1 cellular context compared by ENCODE assay signal in the genomic region with DNA sequence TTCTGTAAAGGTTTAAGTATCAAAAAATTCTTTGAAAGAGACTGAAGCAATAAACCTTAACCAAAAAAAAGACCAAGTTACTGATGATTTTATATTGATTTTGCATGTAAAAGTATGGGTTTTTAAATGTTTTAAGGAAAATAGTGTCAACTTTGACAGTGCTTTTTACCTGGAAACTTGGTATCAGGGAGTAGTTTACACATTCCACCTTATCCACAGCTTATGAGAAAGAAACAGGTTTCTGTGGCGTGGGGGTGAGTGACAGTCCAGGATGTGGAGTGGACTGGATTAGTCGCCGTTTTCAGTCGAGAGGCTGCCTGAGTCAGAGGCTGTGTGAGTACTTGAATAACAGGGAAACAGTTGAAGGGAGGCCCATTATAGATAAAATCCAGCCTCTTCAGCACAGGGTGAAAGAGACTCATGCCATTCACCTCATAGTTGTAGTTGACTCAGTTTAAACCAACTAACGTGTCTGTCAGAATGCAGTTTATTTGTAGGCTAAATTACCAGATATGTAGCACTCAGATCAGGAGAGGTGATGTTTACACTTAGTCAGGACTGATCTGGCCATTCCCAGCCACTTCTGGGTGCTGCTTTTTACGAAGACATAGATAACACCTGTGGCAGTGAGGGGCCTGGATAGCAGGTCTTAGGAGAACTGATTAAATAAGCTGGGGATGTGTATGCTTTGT.
TF ChIP-seq lines count a peak whose summit lies in the region.

No MANE protein-coding gene starts in this region.

TF ChIP-seq in GM23338, 12 proteins besides CTCF, POLR2A, EP300 and RAD21:
- TF ChIP-seq, protein P1, sequence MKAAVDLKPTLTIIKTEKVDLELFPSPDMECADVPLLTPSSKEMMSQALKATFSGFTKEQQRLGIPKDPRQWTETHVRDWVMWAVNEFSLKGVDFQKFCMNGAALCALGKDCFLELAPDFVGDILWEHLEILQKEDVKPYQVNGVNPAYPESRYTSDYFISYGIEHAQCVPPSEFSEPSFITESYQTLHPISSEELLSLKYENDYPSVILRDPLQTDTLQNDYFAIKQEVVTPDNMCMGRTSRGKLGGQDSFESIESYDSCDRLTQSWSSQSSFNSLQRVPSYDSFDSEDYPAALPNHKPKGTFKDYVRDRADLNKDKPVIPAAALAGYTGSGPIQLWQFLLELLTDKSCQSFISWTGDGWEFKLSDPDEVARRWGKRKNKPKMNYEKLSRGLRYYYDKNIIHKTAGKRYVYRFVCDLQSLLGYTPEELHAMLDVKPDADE (IDR thresholded peaks at IDR 0.05): no peak
- TF ChIP-seq NANOG (IDR thresholded peaks at IDR 0.05; ENCODE audit: borderline replicate concordance) (no peak), EZH2phosphoT487 (IDR thresholded peaks at IDR 0.05; ENCODE audit: unreplicated experiment) (no peak), POLR2AphosphoS5 (IDR thresholded peaks at IDR 0.05; ENCODE audit: low read depth) (no peak), ZNF331 (CRISPR knock-in tag; IDR thresholded peaks at IDR 0.05; ENCODE audit: low read depth) (no peak), CREB1 (CRISPR knock-in tag; IDR thresholded peaks at IDR 0.05; ENCODE audit: low read depth) (no peak), JUNB (IDR thresholded peaks at IDR 0.05; ENCODE audit: unreplicated experiment) (no peak), ZNF114 (CRISPR knock-in tag; IDR thresholded peaks at IDR 0.05) (no peak), STAT1 (IDR thresholded peaks at IDR 0.05; ENCODE audit: unreplicated experiment) (no peak), EZH2 (IDR thresholded peaks at IDR 0.05; ENCODE audit: low read depth, unreplicated experiment) (no peak)
- TF ChIP-seq, protein P2, sequence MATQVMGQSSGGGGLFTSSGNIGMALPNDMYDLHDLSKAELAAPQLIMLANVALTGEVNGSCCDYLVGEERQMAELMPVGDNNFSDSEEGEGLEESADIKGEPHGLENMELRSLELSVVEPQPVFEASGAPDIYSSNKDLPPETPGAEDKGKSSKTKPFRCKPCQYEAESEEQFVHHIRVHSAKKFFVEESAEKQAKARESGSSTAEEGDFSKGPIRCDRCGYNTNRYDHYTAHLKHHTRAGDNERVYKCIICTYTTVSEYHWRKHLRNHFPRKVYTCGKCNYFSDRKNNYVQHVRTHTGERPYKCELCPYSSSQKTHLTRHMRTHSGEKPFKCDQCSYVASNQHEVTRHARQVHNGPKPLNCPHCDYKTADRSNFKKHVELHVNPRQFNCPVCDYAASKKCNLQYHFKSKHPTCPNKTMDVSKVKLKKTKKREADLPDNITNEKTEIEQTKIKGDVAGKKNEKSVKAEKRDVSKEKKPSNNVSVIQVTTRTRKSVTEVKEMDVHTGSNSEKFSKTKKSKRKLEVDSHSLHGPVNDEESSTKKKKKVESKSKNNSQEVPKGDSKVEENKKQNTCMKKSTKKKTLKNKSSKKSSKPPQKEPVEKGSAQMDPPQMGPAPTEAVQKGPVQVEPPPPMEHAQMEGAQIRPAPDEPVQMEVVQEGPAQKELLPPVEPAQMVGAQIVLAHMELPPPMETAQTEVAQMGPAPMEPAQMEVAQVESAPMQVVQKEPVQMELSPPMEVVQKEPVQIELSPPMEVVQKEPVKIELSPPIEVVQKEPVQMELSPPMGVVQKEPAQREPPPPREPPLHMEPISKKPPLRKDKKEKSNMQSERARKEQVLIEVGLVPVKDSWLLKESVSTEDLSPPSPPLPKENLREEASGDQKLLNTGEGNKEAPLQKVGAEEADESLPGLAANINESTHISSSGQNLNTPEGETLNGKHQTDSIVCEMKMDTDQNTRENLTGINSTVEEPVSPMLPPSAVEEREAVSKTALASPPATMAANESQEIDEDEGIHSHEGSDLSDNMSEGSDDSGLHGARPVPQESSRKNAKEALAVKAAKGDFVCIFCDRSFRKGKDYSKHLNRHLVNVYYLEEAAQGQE (IDR thresholded peaks at IDR 0.05; ENCODE audit: unreplicated experiment): no peak
- TF ChIP-seq, protein P3, sequence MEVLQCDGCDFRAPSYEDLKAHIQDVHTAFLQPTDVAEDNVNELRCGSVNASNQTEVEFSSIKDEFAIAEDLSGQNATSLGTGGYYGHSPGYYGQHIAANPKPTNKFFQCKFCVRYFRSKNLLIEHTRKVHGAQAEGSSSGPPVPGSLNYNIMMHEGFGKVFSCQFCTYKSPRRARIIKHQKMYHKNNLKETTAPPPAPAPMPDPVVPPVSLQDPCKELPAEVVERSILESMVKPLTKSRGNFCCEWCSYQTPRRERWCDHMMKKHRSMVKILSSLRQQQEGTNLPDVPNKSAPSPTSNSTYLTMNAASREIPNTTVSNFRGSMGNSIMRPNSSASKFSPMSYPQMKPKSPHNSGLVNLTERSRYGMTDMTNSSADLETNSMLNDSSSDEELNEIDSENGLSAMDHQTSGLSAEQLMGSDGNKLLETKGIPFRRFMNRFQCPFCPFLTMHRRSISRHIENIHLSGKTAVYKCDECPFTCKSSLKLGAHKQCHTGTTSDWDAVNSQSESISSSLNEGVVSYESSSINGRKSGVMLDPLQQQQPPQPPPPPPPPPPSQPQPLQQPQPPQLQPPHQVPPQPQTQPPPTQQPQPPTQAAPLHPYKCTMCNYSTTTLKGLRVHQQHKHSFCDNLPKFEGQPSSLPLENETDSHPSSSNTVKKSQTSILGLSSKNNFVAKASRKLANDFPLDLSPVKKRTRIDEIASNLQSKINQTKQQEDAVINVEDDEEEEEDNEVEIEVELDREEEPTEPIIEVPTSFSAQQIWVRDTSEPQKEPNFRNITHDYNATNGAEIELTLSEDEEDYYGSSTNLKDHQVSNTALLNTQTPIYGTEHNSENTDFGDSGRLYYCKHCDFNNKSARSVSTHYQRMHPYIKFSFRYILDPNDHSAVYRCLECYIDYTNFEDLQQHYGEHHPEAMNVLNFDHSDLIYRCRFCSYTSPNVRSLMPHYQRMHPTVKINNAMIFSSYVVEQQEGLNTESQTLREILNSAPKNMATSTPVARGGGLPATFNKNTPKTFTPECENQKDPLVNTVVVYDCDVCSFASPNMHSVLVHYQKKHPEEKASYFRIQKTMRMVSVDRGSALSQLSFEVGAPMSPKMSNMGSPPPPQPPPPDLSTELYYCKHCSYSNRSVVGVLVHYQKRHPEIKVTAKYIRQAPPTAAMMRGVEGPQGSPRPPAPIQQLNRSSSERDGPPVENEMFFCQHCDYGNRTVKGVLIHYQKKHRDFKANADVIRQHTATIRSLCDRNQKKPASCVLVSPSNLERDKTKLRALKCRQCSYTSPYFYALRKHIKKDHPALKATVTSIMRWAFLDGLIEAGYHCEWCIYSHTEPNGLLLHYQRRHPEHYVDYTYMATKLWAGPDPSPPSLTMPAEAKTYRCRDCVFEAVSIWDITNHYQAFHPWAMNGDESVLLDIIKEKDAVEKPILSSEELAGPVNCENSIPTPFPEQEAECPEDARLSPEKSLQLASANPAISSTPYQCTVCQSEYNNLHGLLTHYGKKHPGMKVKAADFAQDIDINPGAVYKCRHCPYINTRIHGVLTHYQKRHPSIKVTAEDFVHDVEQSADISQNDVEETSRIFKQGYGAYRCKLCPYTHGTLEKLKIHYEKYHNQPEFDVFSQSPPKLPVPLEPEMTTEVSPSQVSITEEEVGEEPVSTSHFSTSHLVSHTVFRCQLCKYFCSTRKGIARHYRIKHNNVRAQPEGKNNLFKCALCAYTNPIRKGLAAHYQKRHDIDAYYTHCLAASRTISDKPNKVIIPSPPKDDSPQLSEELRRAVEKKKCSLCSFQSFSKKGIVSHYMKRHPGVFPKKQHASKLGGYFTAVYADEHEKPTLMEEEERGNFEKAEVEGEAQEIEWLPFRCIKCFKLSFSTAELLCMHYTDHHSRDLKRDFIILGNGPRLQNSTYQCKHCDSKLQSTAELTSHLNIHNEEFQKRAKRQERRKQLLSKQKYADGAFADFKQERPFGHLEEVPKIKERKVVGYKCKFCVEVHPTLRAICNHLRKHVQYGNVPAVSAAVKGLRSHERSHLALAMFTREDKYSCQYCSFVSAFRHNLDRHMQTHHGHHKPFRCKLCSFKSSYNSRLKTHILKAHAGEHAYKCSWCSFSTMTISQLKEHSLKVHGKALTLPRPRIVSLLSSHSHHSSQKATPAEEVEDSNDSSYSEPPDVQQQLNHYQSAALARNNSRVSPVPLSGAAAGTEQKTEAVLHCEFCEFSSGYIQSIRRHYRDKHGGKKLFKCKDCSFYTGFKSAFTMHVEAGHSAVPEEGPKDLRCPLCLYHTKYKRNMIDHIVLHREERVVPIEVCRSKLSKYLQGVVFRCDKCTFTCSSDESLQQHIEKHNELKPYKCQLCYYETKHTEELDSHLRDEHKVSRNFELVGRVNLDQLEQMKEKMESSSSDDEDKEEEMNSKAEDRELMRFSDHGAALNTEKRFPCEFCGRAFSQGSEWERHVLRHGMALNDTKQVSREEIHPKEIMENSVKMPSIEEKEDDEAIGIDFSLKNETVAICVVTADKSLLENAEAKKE (CRISPR knock-in tag; IDR thresholded peaks at IDR 0.05): no peak
